ENCODE assay signal across 13 cellular contexts in genomic region chr10:46094197-46094500, GRCh38. TPM values are rescaled to one million over a fixed set of nuclear protein-coding genes. Genes with fewer than 3 reads are reported as not detected.
A peak's percentile ranks its signal among the peaks of the same experiment; 100 is the strongest.
DNase-seq lines count a peak whose midpoint lies in the region; ATAC-seq and TF ChIP-seq lines count a peak whose summit lies in the region.
"Had no signal": no experiment of that assay in that cellular context is flagged by ENCODE, and none has a peak within 500 bp of the region (broad histone marks: within the 10 kb centered on the region; RNA-seq: fewer than 3 reads in every experiment).

No MANE protein-coding gene starts in this region.

- DNase-seq in cardiac muscle cell (ENCODE audit: low read depth in 1 of 2, low spot score in 1 of 2), result no peak
- DNase-seq in left ventricle myocardium inferior, result no peak
- no peak for DNase-seq in HL-60 (ENCODE audit: low read depth in 1 of 2, low spot score in 1 of 2)
- DNase-seq in mesendoderm, result no peak
- no peak for DNase-seq in NCI-H1092 treated with DMSO at 0.1 percent for 48 hours (lab: John Stamatoyannopoulos, UW)
- DNase-seq: ACHN, BE2C, KG1, MG63, NCI-H187, PC-9 had no signal

- no peak overlapping the region for H3K9ac ChIP-seq in mesendoderm (ENCODE audit: low read length)

- peaks cover 48% of the 10 kb centered on the region for H3K4me1 ChIP-seq in cardiac muscle cell (ENCODE audit: low read depth)
- H3K4me1 ChIP-seq in left ventricle myocardium inferior, result no peaks in the 10 kb centered on the region
- H3K4me1 ChIP-seq in mesendoderm (ENCODE audit: control insufficient read depth, low read depth, low read length), result peaks cover 12% of the 10 kb centered on the region
- H3K4me1 ChIP-seq: BE2C had no signal

- H3K23ac ChIP-seq in mesendoderm (ENCODE audit: low read length), result no peak overlapping the region

- no peak overlapping the region for H3K18ac ChIP-seq in mesendoderm (ENCODE audit: low read length)

- H3K4me3 ChIP-seq in cardiac muscle cell, result no peak overlapping the region
- H3K4me3 ChIP-seq in left ventricle myocardium inferior, result no peak overlapping the region
- H3K4me3 ChIP-seq in HL-60 (replicated peaks; ENCODE audit: insufficient read depth, low read length), result no peak overlapping the region
- H3K4me3 ChIP-seq in mesendoderm (ENCODE audit: low read length), result no peak overlapping the region
- H3K4me3 ChIP-seq: MG63, PC-9 had no signal

- H3K36me3 ChIP-seq in cardiac muscle cell, result no peaks in the 10 kb centered on the region
- H3K36me3 ChIP-seq in left ventricle myocardium inferior, result no peaks in the 10 kb centered on the region
- H3K36me3 ChIP-seq in mesendoderm (ENCODE audit: control insufficient read depth, insufficient read depth, low read length), result no peaks in the 10 kb centered on the region
- H3K36me3 ChIP-seq: BE2C, MG63 had no signal

- H3K27ac ChIP-seq in cardiac muscle cell (peak overlapping the region; percentile 86), left ventricle myocardium inferior (replicated peaks) (no peak overlapping the region), HL-60 (replicated peaks) (peak overlapping the region; percentile 59), mesendoderm (ENCODE audit: low read depth, low read length) (no peak overlapping the region)
- H3K27ac ChIP-seq: PC-9 had no signal

- H3K79me2 ChIP-seq in mesendoderm (ENCODE audit: control insufficient read depth, insufficient read depth, low read length), result no peaks in the 10 kb centered on the region

- ATAC-seq in HG02885 (IDR thresholded peaks at IDR 0.05; ENCODE audit: poor library complexity, unreplicated experiment), result no peak
- ATAC-seq in HG02763 (IDR thresholded peaks at IDR 0.05; ENCODE audit: unreplicated experiment), result no peak

- intact Hi-C loops in left ventricle myocardium inferior (cut with micrococcal nuclease), result no loop called here

- H3K9me3 ChIP-seq in cardiac muscle cell (ENCODE audit: low read depth) (no peaks in the 10 kb centered on the region), left ventricle myocardium inferior (replicated peaks) (no peaks in the 10 kb centered on the region)
- H3K9me3 ChIP-seq: BE2C, MG63 had no signal

- H3K56ac ChIP-seq in mesendoderm (ENCODE audit: low read length), result peak overlapping the region; percentile 71

- H2BK120ac ChIP-seq in mesendoderm (ENCODE audit: low read depth, low read length), result no peak overlapping the region

- H4K5ac ChIP-seq in mesendoderm (ENCODE audit: low read length), result no peak overlapping the region

- TF ChIP-seq CTCF in cardiac muscle cell (IDR thresholded peaks at IDR 0.05; ENCODE audit: low read depth, low read length) (no peak), left ventricle myocardium inferior (IDR thresholded peaks at IDR 0.05; ENCODE audit: borderline replicate concordance) (no peak), HL-60 (IDR thresholded peaks at IDR 0.05; ENCODE audit: insufficient read depth, low read length) (no peak)

- no peak overlapping the region for H3K4me2 ChIP-seq in mesendoderm (ENCODE audit: low read length)
- H3K4me2 ChIP-seq: PC-9 had no signal

- H3K27me3 ChIP-seq in cardiac muscle cell, result no peaks in the 10 kb centered on the region
- H3K27me3 ChIP-seq in left ventricle myocardium inferior (ENCODE audit: low read depth), result no peaks in the 10 kb centered on the region
- no peaks in the 10 kb centered on the region for H3K27me3 ChIP-seq in HL-60 (ENCODE audit: insufficient read depth, poor library complexity, severe bottlenecking)
- no peaks in the 10 kb centered on the region for H3K27me3 ChIP-seq in mesendoderm (ENCODE audit: insufficient read depth, low read length, poor library complexity)
- H3K27me3 ChIP-seq: BE2C, MG63 had no signal

- peak overlapping the region; percentile 91 for H2BK5ac ChIP-seq in mesendoderm (ENCODE audit: low read length)

- H2BK15ac ChIP-seq in mesendoderm (replicated peaks; ENCODE audit: low read depth), result no peak overlapping the region

- no peak overlapping the region for H4K8ac ChIP-seq in mesendoderm (ENCODE audit: low read depth, low read length)

- peak overlapping the region; percentile 5 for H3K4ac ChIP-seq in mesendoderm (ENCODE audit: low read depth, low read length)

- no peak overlapping the region for H2AK5ac ChIP-seq in mesendoderm (ENCODE audit: low read length)

- WGBS in mesendoderm (ENCODE audit: extremely low coverage, insufficient coverage, low lambda C conversion rate), result no CpG with 5 or more reads among the region's 6 CpGs

- H3K79me1 ChIP-seq in mesendoderm (ENCODE audit: low read length), result no peaks in the 10 kb centered on the region

RNA-seq across cellular contexts. Expression of gene MSMB, which starts 48.1 kb away (rescaled TPM):
- total RNA-seq in cardiac muscle cell (not detected in 2 replicates), left ventricle myocardium inferior (not detected)
- polyA plus RNA-seq in cardiac muscle cell, result not detected in 2 replicates
- 0.18 TPM for polyA plus RNA-seq in mesendoderm (2013, experiment 1 of 2)
- not detected for polyA plus RNA-seq in mesendoderm (2013, experiment 2 of 2)
- total RNA-seq: PC-9 had no signal

Comparison
In these comparisons a context has a peak if more than half of its experiments do, and no peak if none do; other contexts are left out.
1. H3K27ac ChIP-seq: peak in cardiac muscle cell (single experiment) and HL-60 (single experiment); none in left ventricle myocardium inferior (single experiment) and mesendoderm (single experiment).